In genomic region chr3:107665351-107665750, GRCh38 we compare ENCODE assay signal across 21 cellular contexts.
"Had no signal": no experiment of that assay in that cellular context is flagged by ENCODE, and none has a peak within 500 bp of the region (broad histone marks: within the 10 kb centered on the region; RNA-seq: fewer than 3 reads in every experiment).

No MANE protein-coding gene starts in this region.

- H3K36me3 Mint-ChIP-seq: activated naive CD4-positive, alpha-beta T cell treated with anti-CD3 and anti-CD28 coated beads, Interleukin-2, amount 50 U/mL, for 24 hours had no signal

- H3K9me3 ChIP-seq: gastrocnemius medialis, left lung, mucosa of descending colon, ovary, right lobe of liver, suprapubic skin, upper lobe of right lung had no signal

- ATAC-seq: activated CD4-positive, CD25-positive, alpha-beta regulatory T cell treated with anti-CD3 and anti-CD28 coated beads, Interleukin-2, amount 50 U/mL, for 24 hours; esophagus mucosa; gastrocnemius medialis; left lung; mucosa of descending colon; naive thymus-derived CD4-positive, alpha-beta T cell; right lobe of liver; stimulated activated naive CD8-positive, alpha-beta T cell treated with anti-CD3 and anti-CD28 coated beads, Interleukin-15, amount 100 ng/mL, for 72 hours; upper lobe of right lung had no signal

- H3K27ac ChIP-seq: gastrocnemius medialis, left lung, ovary, right lobe of liver, suprapubic skin, upper lobe of right lung had no signal

- DNase-seq: activated CD4-positive, alpha-beta T cell treated with anti-CD3 and anti-CD28 coated beads, Interleukin-2, amount 50 U/mL, for 1 hour; activated CD8-positive, alpha-beta memory T cell treated with anti-CD3 and anti-CD28 coated beads, Interleukin-2, amount 50 U/mL, for 48 hours; activated gamma-delta T cell; gastrocnemius medialis; left lung; mammary epithelial cell; mucosa of descending colon; naive thymus-derived CD4-positive, alpha-beta T cell; ovary; right lobe of liver; stimulated activated CD4-positive, alpha-beta T cell treated with anti-CD3 and anti-CD28 coated beads, Interleukin-4, amount 100 ng/mL, for 1 hour; stimulated activated naive CD8-positive, alpha-beta T cell treated with anti-CD3 and anti-CD28 coated beads, Interleukin-15, amount 100 ng/mL, for 72 hours; T-helper 1 cell; T1000; upper lobe of right lung had no signal

- H3K36me3 ChIP-seq: gastrocnemius medialis, left lung, ovary, right lobe of liver, suprapubic skin, upper lobe of right lung had no signal

- H3K27ac Mint-ChIP-seq: activated naive CD4-positive, alpha-beta T cell treated with anti-CD3 and anti-CD28 coated beads, Interleukin-2, amount 50 U/mL, for 24 hours had no signal

- FAIRE-seq: endometrium had no signal

- H3K9me3 Mint-ChIP-seq: activated naive CD4-positive, alpha-beta T cell treated with anti-CD3 and anti-CD28 coated beads, Interleukin-2, amount 50 U/mL, for 24 hours; naive thymus-derived CD4-positive, alpha-beta T cell; stimulated activated naive CD8-positive, alpha-beta T cell treated with anti-CD3 and anti-CD28 coated beads, Interleukin-15, amount 100 ng/mL, for 72 hours had no signal

- H3K4me3 ChIP-seq: gastrocnemius medialis, left lung, mucosa of descending colon, ovary, right lobe of liver, smooth muscle cell, suprapubic skin, upper lobe of right lung had no signal

- H3K4me3 Mint-ChIP-seq: activated naive CD4-positive, alpha-beta T cell treated with anti-CD3 and anti-CD28 coated beads, Interleukin-2, amount 50 U/mL, for 24 hours; naive thymus-derived CD4-positive, alpha-beta T cell; stimulated activated naive CD8-positive, alpha-beta T cell treated with anti-CD3 and anti-CD28 coated beads, Interleukin-15, amount 100 ng/mL, for 72 hours had no signal

- H3K27me3 ChIP-seq: gastrocnemius medialis, left lung, ovary, right lobe of liver, suprapubic skin, upper lobe of right lung had no signal

- H3K27me3 Mint-ChIP-seq: activated naive CD4-positive, alpha-beta T cell treated with anti-CD3 and anti-CD28 coated beads, Interleukin-2, amount 50 U/mL, for 24 hours; naive thymus-derived CD4-positive, alpha-beta T cell; stimulated activated naive CD8-positive, alpha-beta T cell treated with anti-CD3 and anti-CD28 coated beads, Interleukin-15, amount 100 ng/mL, for 72 hours had no signal
